In genomic region chr18:50401888-50402287, GRCh38 we compare ENCODE assay signal across 8 cellular contexts. TPM values are rescaled to one million over a fixed set of nuclear protein-coding genes. Genes with fewer than 3 reads are reported as not detected.
DNase-seq lines count a peak whose midpoint lies in the region; ATAC-seq and TF ChIP-seq lines count a peak whose summit lies in the region.

No MANE protein-coding gene starts in this region.

- H3K9me3 ChIP-seq in DND-41 (ENCODE audit: insufficient read depth, low read length, severe bottlenecking) (no peaks in the 10 kb centered on the region), body of pancreas (no peaks in the 10 kb centered on the region), trophoblast cell (ENCODE audit: insufficient read depth, low read depth, low read length) (peaks cover 2% of the 10 kb centered on the region)

- H3K4me3 Mint-ChIP-seq in mesothelial cell of epicardium = no peak overlapping the region

- no peaks in the 10 kb centered on the region for H3K27me3 Mint-ChIP-seq in mesothelial cell of epicardium (ENCODE audit: low read depth)

- no peaks in the 10 kb centered on the region for H4K20me1 ChIP-seq in DND-41 (ENCODE audit: insufficient read depth, low read length)

- no peak overlapping the region for H3K4me2 ChIP-seq in DND-41 (ENCODE audit: insufficient read depth, low read length)
- H3K4me2 ChIP-seq in trophoblast cell (ENCODE audit: low read length) = no peak overlapping the region

- no peak overlapping the region for H3K9ac ChIP-seq in DND-41 (ENCODE audit: low read depth, low read length)
- no peak overlapping the region for H3K9ac ChIP-seq in trophoblast cell (ENCODE audit: low read length)

- H4K91ac ChIP-seq in trophoblast cell (ENCODE audit: low read depth, low read length) = no peak overlapping the region

- H3K27me3 ChIP-seq in DND-41 (ENCODE audit: insufficient read depth, low read length, poor library complexity) (no peaks in the 10 kb centered on the region), body of pancreas (no peaks in the 10 kb centered on the region), trophoblast cell (ENCODE audit: insufficient read depth, low read length) (no peaks in the 10 kb centered on the region)

- H3K36me3 Mint-ChIP-seq in mesothelial cell of epicardium = no peaks in the 10 kb centered on the region

- no peak overlapping the region for H2BK5ac ChIP-seq in trophoblast cell (ENCODE audit: low read depth, low read length, poor library complexity)

- H3K4me1 ChIP-seq in DND-41 (ENCODE audit: insufficient read depth, low read length) (no peaks in the 10 kb centered on the region), body of pancreas (peaks cover 33% of the 10 kb centered on the region), trophoblast cell (ENCODE audit: control insufficient read depth in 1 of 2, insufficient read depth in 2 of 2, low read length in 2 of 2) (peaks cover 7 to 22% of the 10 kb centered on the region in 2 experiments)

- TF ChIP-seq CTCF in DND-41 (IDR thresholded peaks at IDR 0.05; ENCODE audit: borderline replicate concordance, extremely low read depth, low read length, poor library complexity, severe bottlenecking) = no peak
- TF ChIP-seq CTCF in body of pancreas (IDR thresholded peaks at IDR 0.05) = peak in 5 of 7 experiments; percentile 8 to 57 (median 53)
- no peak for TF ChIP-seq CTCF in mesothelial cell of epicardium (IDR thresholded peaks at IDR 0.05; ENCODE audit: unreplicated experiment)

- DNase-seq in DND-41 (peak; percentile 64), NAMALWA (ENCODE audit: low spot score) (peak; percentile 69), body of pancreas (peak; percentile 94 to 98 (median 96)), mesothelial cell of epicardium (ENCODE audit: low spot score in 2 of 2, unreplicated experiment in 2 of 2) (peak; percentile 34 to 58), activated gamma-delta T cell treated with Interleukin-2 at 50 U/mL for 16 hours (no peak), trophoblast cell (no peak), nucleus accumbens (lab: John Stamatoyannopoulos, UW) (no peak)
- no peak for DNase-seq in activated naive CD4-positive, alpha-beta T cell treated with Interleukin-2 at 50 U/mL for 16 hours

- H3K79me2 ChIP-seq in DND-41 (ENCODE audit: insufficient read depth, low read length) (no peaks in the 10 kb centered on the region), trophoblast cell (ENCODE audit: control insufficient read depth, insufficient read depth, low read length, poor library complexity) (no peaks in the 10 kb centered on the region)

- H3K18ac ChIP-seq in trophoblast cell (ENCODE audit: low read length) = no peak overlapping the region

- H3K4me1 Mint-ChIP-seq in mesothelial cell of epicardium = peaks cover 88% of the 10 kb centered on the region

- no peak overlapping the region for H3K23ac ChIP-seq in trophoblast cell (ENCODE audit: low read length)

- intact Hi-C loops in body of pancreas (cut with DNase I) = no loop called here

- H3K27ac ChIP-seq in DND-41 (ENCODE audit: low read length) = no peak overlapping the region
- H3K27ac ChIP-seq in body of pancreas = peak overlapping the region in 3 of 4 donors; percentile 20 to 33 (median 33)
- no peak overlapping the region for H3K27ac ChIP-seq in trophoblast cell (ENCODE audit: low read depth, low read length)

- no peak for TF ChIP-seq POLR2A in body of pancreas (IDR thresholded peaks at IDR 0.05)

- WGBS in body of pancreas, 2 donors = 13 to 19% methylated on average over 16 to 21 of the region's 21 CpGs
- no CpG with 5 or more reads among the region's 21 CpGs for WGBS in trophoblast cell (ENCODE audit: extremely low coverage, insufficient coverage, insufficient read length)

- no peaks in the 10 kb centered on the region for H3K79me1 ChIP-seq in trophoblast cell (ENCODE audit: low read length)

- H3K36me3 ChIP-seq in DND-41 (ENCODE audit: insufficient read depth, low read length) = no peaks in the 10 kb centered on the region
- H3K36me3 ChIP-seq in body of pancreas (replicated peaks in 1 of 2; ENCODE audit: insufficient read depth in 1 of 2, low read depth in 2 of 2) = no peaks in the 10 kb centered on the region
- no peaks in the 10 kb centered on the region for H3K36me3 ChIP-seq in trophoblast cell (ENCODE audit: control insufficient read depth in 1 of 2, insufficient read depth in 2 of 2, low read length in 2 of 2)

- H3K14ac ChIP-seq in trophoblast cell (ENCODE audit: low read length) = no peak overlapping the region

- no peak overlapping the region for H3K4ac ChIP-seq in trophoblast cell (ENCODE audit: low read depth, low read length)

- ATAC-seq in DND-41 (ENCODE audit: insufficient read depth, low read depth) (peak; percentile 93), body of pancreas (peak; percentile 99)

- H2BK120ac ChIP-seq in trophoblast cell (ENCODE audit: insufficient read depth, low read length, poor library complexity) = no peak overlapping the region

- no peak overlapping the region for H4K8ac ChIP-seq in trophoblast cell (ENCODE audit: low read depth, low read length)

- H2AK5ac ChIP-seq in trophoblast cell (ENCODE audit: low read length) = no peak overlapping the region

- no peak overlapping the region for H4K12ac ChIP-seq in trophoblast cell (ENCODE audit: low read depth, low read length)

- no peak overlapping the region for H2BK12ac ChIP-seq in trophoblast cell (ENCODE audit: low read length)

- H3K27ac Mint-ChIP-seq in mesothelial cell of epicardium = no peak overlapping the region

- H2AFZ ChIP-seq in DND-41 (ENCODE audit: low read depth, low read length) (no peak overlapping the region), trophoblast cell (ENCODE audit: insufficient read depth, low read length, poor library complexity) (no peak overlapping the region)

- H3K4me3 ChIP-seq in DND-41 (ENCODE audit: low read depth in 1 of 2, low read length in 2 of 2) (no peak overlapping the region), body of pancreas (no peak overlapping the region), trophoblast cell (ENCODE audit: low read depth, low read length) (no peak overlapping the region)

- H3K9me3 Mint-ChIP-seq in mesothelial cell of epicardium = no peaks in the 10 kb centered on the region

RNA-seq across cellular contexts. Expression of gene SKA1, which starts 27.0 kb away (rescaled TPM):
- under 1 TPM in 1 of 2 donors, not detected in 1; 0.52 TPM for total RNA-seq in body of pancreas
- total RNA-seq in mesothelial cell of epicardium = 5.0 to 5.9 TPM (median 5.5 TPM) in 3 replicates
- polyA plus RNA-seq in trophoblast cell (2013) = 14.8 and 16.2 TPM in 2 replicates

Comparison
In these comparisons a context has a peak if more than half of its experiments do, and no peak if none do; other contexts are left out.
1. DNase-seq: peak in DND-41 (single experiment), NAMALWA (single experiment), body of pancreas (4 of 4) and mesothelial cell of epicardium (2 of 2); none in activated gamma-delta T cell treated with Interleukin-2 at 50 U/mL for 16 hours (single experiment), trophoblast cell (0 of 2), activated naive CD4-positive, alpha-beta T cell treated with Interleukin-2 at 50 U/mL for 16 hours (single experiment) and nucleus accumbens (0 of 56).
2. H3K27ac ChIP-seq: peak in body of pancreas (3 of 4); none in DND-41 (single experiment) and trophoblast cell (single experiment).
3. CTCF ChIP-seq: peak in body of pancreas (5 of 7); none in DND-41 (single experiment) and mesothelial cell of epicardium (single experiment).